Comparison of ENCODE assay signal across 22 cellular contexts in the genomic region with DNA sequence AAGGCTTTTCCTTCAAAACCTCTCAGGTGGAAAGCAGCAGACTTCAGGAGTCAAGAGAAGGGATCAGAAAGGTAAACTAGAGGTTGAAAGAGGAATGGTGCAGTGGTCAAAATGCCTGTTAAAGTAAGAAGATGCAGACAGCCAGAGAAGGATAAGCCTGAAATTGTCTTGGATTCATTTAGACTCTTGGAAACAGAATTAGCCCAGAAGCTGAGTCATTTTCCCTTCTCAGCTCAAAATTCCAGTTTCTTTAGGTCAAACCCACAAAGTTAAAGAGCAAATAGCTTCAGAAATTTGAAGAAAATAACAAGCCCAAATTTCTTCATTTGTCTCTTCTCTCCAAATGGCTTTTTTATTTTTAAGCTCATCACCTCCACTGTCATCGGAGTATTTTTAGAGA.
DNase-seq lines count a peak whose midpoint lies in the region; ATAC-seq, FAIRE-seq and TF ChIP-seq lines count a peak whose summit lies in the region.
"Had no signal": no experiment of that assay in that cellular context is flagged by ENCODE, and none has a peak within 500 bp of the region (broad histone marks: within the 10 kb centered on the region; RNA-seq: fewer than 3 reads in every experiment).

No MANE protein-coding gene starts in this region.

- WGBS in esophagus muscularis mucosa: 91% methylated on average over 1 of the region's 1 CpG

- H3K36me3 ChIP-seq in esophagus muscularis mucosa: peaks cover 24 to 100% (median 93%) of the 10 kb centered on the region in 4 donors
- H3K36me3 ChIP-seq in muscle layer of colon (ENCODE audit: insufficient read depth, low read length): peaks cover 44% of the 10 kb centered on the region
- H3K36me3 ChIP-seq in kidney (ENCODE audit: control insufficient read depth in 1 of 2, insufficient read depth in 2 of 2, low read length in 2 of 2): peaks cover 28% of the 10 kb centered on the region in 2 donors

- H3K27ac Mint-ChIP-seq in WTC11: peak overlapping the region; percentile 66; the same call in 1 of the 2 replicates
- H3K27ac Mint-ChIP-seq: stimulated activated memory B cell treated with anti-CD40 and anti-IgM and Interleukin-4, amounts not matched to agents 10 μg/mL and 1 μg/mL and 100 μg/mL, for 72 hours had no signal

- H3K4me1 Mint-ChIP-seq in WTC11: no peaks in the 10 kb centered on the region
- H3K4me1 Mint-ChIP-seq: stimulated activated memory B cell treated with anti-CD40 and anti-IgM and Interleukin-4, amounts not matched to agents 10 μg/mL and 1 μg/mL and 100 μg/mL, for 72 hours had no signal

- no peak overlapping the region for H3K4me3 Mint-ChIP-seq in WTC11
- H3K4me3 Mint-ChIP-seq: stimulated activated memory B cell treated with anti-CD40 and anti-IgM and Interleukin-4, amounts not matched to agents 10 μg/mL and 1 μg/mL and 100 μg/mL, for 72 hours had no signal

- H3K9ac ChIP-seq in muscle layer of colon (ENCODE audit: low read length) (no peak overlapping the region), kidney (ENCODE audit: low read length in 2 of 2) (no peak overlapping the region)

- no peaks in the 10 kb centered on the region for H3K27me3 ChIP-seq in AG04450 (ENCODE audit: control insufficient read depth, insufficient read depth, low read length)
- H3K27me3 ChIP-seq in esophagus muscularis mucosa: no peaks in the 10 kb centered on the region
- no peaks in the 10 kb centered on the region for H3K27me3 ChIP-seq in muscle layer of colon (ENCODE audit: control insufficient read depth in 1 of 2, insufficient read depth in 2 of 2, low read length in 2 of 2)
- H3K27me3 ChIP-seq: SJCRH30 had no signal

- POLR2A ChIA-PET in AG04450 (lab: Yijun Ruan, JAX): interaction anchor here (0.7 kb wide), 1 partner anchor 110 kb away, joined by 3 read pairs; no protein-coding TSS in a partner anchor
- POLR2A ChIA-PET in WTC11 (lab: Charles Lee): no interaction called here

- CTCF ChIA-PET in AG04450 (lab: Charles Lee): interaction anchor here (0.7 to 6.1 kb wide), 3 partner anchors 13 to 297 kb away, joined by 6 to 104 read pairs (median 6); no protein-coding TSS in a partner anchor
- CTCF ChIA-PET in WTC11 (lab: Charles Lee): no interaction called here

- no peak for TF ChIP-seq POLR2A in esophagus muscularis mucosa (IDR thresholded peaks at IDR 0.05; ENCODE audit: low read depth)

- H3K9me3 Mint-ChIP-seq in WTC11: no peaks in the 10 kb centered on the region
- H3K9me3 Mint-ChIP-seq: stimulated activated memory B cell treated with anti-CD40 and anti-IgM and Interleukin-4, amounts not matched to agents 10 μg/mL and 1 μg/mL and 100 μg/mL, for 72 hours had no signal

- H3K27ac ChIP-seq in AG04450 (ENCODE audit: low read depth, low read length) (peak overlapping the region; percentile 66), esophagus muscularis mucosa (replicated peaks in 1 of 4) (peak overlapping the region; percentile 85 to 90 (median 88)), muscle layer of colon (ENCODE audit: low read depth, low read length) (peak overlapping the region; percentile 53), kidney (ENCODE audit: low read depth in 2 of 2, low read length in 2 of 2) (no peak overlapping the region)
- H3K27ac ChIP-seq: C4-2B, SJCRH30 had no signal

- H3K4me1 ChIP-seq in esophagus muscularis mucosa (peaks cover 0 to 35% (median 14%) of the 10 kb centered on the region in 4 donors), muscle layer of colon (ENCODE audit: insufficient read depth, low read length) (peaks cover 31% of the 10 kb centered on the region), kidney (ENCODE audit: control insufficient read depth in 1 of 2, insufficient read depth in 1 of 2, low read depth in 1 of 2, low read length in 2 of 2) (no peaks in the 10 kb centered on the region)
- H3K4me1 ChIP-seq: SJCRH30 had no signal

- H3K4me3 ChIP-seq in AG04450 (ENCODE audit: low read depth, low read length) (no peak overlapping the region), esophagus muscularis mucosa (no peak overlapping the region), muscle layer of colon (ENCODE audit: low read depth in 1 of 2, low read length in 2 of 2) (no peak overlapping the region), kidney (ENCODE audit: low read length in 2 of 2) (no peak overlapping the region)
- H3K4me3 ChIP-seq: GM12878, SJCRH30 had no signal

- FAIRE-seq in kidney (lab: Jason Lieb, UNC): no peak
- FAIRE-seq: colon, GM12878, urothelium cell line had no signal

- DNase-seq in AG04450 (ENCODE audit: low read depth, low spot score): peak; percentile 21
- DNase-seq in WTC11 (ENCODE audit: low spot score): no peak
- no peak for DNase-seq in esophagus muscularis mucosa (ENCODE audit: extremely low spot score)
- no peak for DNase-seq in stimulated activated CD4-positive, alpha-beta T cell treated with anti-CD3 and anti-CD28 coated beads, Interleukin-2, amount 100 ng/mL, for 48 hours
- no peak for DNase-seq in kidney
- DNase-seq in activated CD8-positive, alpha-beta memory T cell treated with anti-CD3 and anti-CD28 coated beads for 24 hours: no peak
- no peak for DNase-seq in NCI-H2029 treated with DMSO at 0.1 percent for 48 hours (lab: John Stamatoyannopoulos, UW)
- DNase-seq: activated CD4-positive, alpha-beta T cell treated with anti-CD3 and anti-CD28 coated beads, Interleukin-2, amount 50 U/mL, for 1 hour; amygdala; GDM1; left ventricle myocardium superior; NCI-H1436 treated with DMSO at 0.1 percent for 48 hours; occipital lobe; right cardiac atrium; SJCRH30 had no signal

- no peak for ATAC-seq in WTC11
- ATAC-seq: GM12878; HCT116; left ventricle myocardium superior; right cardiac atrium; stimulated activated memory B cell treated with anti-CD40 and anti-IgM and Interleukin-4, amounts not matched to agents 10 μg/mL and 1 μg/mL and 100 μg/mL, for 72 hours had no signal

- H3K36me3 Mint-ChIP-seq in WTC11: peaks cover 46% of the 10 kb centered on the region

- intact Hi-C loops in esophagus muscularis mucosa (cut with DNase I): loop anchor here (2.0 to 5.0 kb wide), 2 partner anchors 49 to 107 kb away; no protein-coding TSS in a partner anchor
- intact Hi-C loops in kidney (cut with DNase I): no loop called here

- H3K9me3 ChIP-seq in AG04450 (ENCODE audit: control insufficient read depth, insufficient read depth, low read length) (no peaks in the 10 kb centered on the region), esophagus muscularis mucosa (no peaks in the 10 kb centered on the region), muscle layer of colon (ENCODE audit: low read length) (no peaks in the 10 kb centered on the region), kidney (ENCODE audit: control insufficient read depth in 1 of 2, low read length in 2 of 2) (no peaks in the 10 kb centered on the region)
- H3K9me3 ChIP-seq: SJCRH30 had no signal

- TF ChIP-seq CTCF in AG04450 (IDR thresholded peaks at IDR 0.05; ENCODE audit: low read depth, low read length): no peak
- TF ChIP-seq CTCF in WTC11 (IDR thresholded peaks at IDR 0.05): no peak
- TF ChIP-seq CTCF in esophagus muscularis mucosa (IDR thresholded peaks at IDR 0.05): no peak
- TF ChIP-seq CTCF in kidney (IDR thresholded peaks at IDR 0.05; ENCODE audit: borderline replicate concordance, extremely low read depth, insufficient read depth): no peak

- TF ChIP-seq EP300 in esophagus muscularis mucosa (IDR thresholded peaks at IDR 0.05): no peak

- no peaks in the 10 kb centered on the region for H3K27me3 Mint-ChIP-seq in WTC11 (ENCODE audit: low read depth)
- H3K27me3 Mint-ChIP-seq: stimulated activated memory B cell treated with anti-CD40 and anti-IgM and Interleukin-4, amounts not matched to agents 10 μg/mL and 1 μg/mL and 100 μg/mL, for 72 hours had no signal

TF ChIP-seq in WTC11, 78 proteins besides CTCF, POLR2A, EP300 and RAD21 (continues in another document):
- no peak for TF ChIP-seq NFATC4 (CRISPR knock-in tag; IDR thresholded peaks at IDR 0.05)
- no peak for TF ChIP-seq FOXP1 (CRISPR knock-in tag; IDR thresholded peaks at IDR 0.05; ENCODE audit: borderline replicate concordance)
- TF ChIP-seq ZMAT4 (CRISPR knock-in tag; IDR thresholded peaks at IDR 0.05): no peak
- TF ChIP-seq, protein P1, sequence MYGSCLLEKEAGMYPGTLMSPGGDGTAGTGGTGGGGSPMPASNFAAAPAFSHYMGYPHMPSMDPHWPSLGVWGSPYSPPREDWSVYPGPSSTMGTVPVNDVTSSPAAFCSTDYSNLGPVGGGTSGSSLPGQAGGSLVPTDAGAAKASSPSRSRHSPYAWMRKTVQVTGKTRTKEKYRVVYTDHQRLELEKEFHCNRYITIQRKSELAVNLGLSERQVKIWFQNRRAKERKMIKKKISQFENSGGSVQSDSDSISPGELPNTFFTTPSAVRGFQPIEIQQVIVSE (CRISPR knock-in tag; IDR thresholded peaks at IDR 0.05; ENCODE audit: borderline replicate concordance): no peak
- no peak for TF ChIP-seq GABPB1 (CRISPR knock-in tag; IDR thresholded peaks at IDR 0.05)
- no peak for TF ChIP-seq ELF4 (CRISPR knock-in tag; IDR thresholded peaks at IDR 0.05; ENCODE audit: low read depth)
- no peak for TF ChIP-seq NFE2L1 (CRISPR knock-in tag; IDR thresholded peaks at IDR 0.05)
- TF ChIP-seq ZNF317 (CRISPR knock-in tag; IDR thresholded peaks at IDR 0.05; ENCODE audit: borderline replicate concordance, low read depth): no peak
- no peak for TF ChIP-seq STAT6 (CRISPR knock-in tag; conservative IDR thresholded peaks at IDR 0.05; ENCODE audit: low read depth)

Comparison
In these comparisons a context has a peak if more than half of its experiments do, and no peak if none do; other contexts are left out.
1. H3K27ac ChIP-seq: peak in AG04450 (single experiment), esophagus muscularis mucosa (4 of 4) and muscle layer of colon (single experiment); none in kidney (0 of 2).